Comparison of ENCODE assay signal across 8 cellular contexts in the genomic region with DNA sequence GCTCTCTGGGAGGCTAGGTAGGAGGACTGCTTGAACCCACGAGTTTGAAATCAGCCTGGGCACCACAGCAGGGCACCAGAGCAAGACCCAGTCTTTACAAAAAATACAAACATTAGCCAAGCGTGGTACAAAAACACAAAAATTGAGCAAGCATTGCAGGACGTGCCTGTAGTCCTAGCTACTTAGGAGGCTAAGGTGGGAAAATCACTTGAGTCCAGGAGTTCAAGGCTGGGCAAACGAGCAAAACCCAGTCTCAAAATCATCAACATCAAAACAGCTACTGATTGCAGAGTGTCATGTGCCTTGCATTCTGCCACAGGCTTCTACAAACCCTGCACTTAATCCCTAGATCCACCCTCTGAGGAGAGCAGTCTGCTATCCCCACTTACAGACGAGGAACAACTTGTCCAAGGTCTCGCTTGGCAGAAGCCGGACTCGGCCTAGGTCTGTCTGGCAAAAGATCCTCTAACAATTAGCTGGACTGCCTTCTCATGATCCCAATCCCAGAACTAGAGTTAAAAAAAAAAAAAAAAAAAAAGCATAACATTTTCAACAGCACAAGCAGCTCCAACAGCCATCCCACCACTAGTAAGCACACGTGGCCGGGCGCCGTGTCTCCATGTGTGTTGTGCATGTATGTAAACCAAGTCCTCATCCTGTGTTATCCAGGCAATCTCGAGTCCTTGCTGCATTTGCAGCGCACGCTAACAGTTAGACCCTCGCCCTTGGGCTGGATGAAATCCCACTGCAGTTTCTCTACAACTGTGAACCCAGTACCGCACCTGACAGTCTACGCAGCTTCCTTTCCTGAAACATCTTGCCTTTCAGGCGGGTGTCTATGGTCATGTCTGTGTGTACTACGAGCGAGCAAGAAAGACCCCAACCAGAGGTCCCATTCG. TPM values are rescaled to one million over a fixed set of nuclear protein-coding genes. Genes with fewer than 3 reads are reported as not detected.
DNase-seq lines count a peak whose midpoint lies in the region; ATAC-seq, FAIRE-seq and TF ChIP-seq lines count a peak whose summit lies in the region.

No MANE protein-coding gene starts in this region.

- no peaks in the 10 kb centered on the region for H3K9me3 Mint-ChIP-seq in MCF 10A (ENCODE audit: unreplicated experiment)

- no peaks in the 10 kb centered on the region for H3K27me3 ChIP-seq in ACC112 (ENCODE audit: insufficient read depth, low read length)
- no peaks in the 10 kb centered on the region for H3K27me3 ChIP-seq in KMS-11 (ENCODE audit: insufficient read depth, low read depth)
- H3K27me3 ChIP-seq in mucosa of stomach (ENCODE audit: control insufficient read depth, insufficient read depth, low read length), result no peaks in the 10 kb centered on the region

- no peak overlapping the region for H3K27ac ChIP-seq in ACC112 (ENCODE audit: low read depth, low read length)
- H3K27ac ChIP-seq in KMS-11, result no peak overlapping the region

- H3K9me3 ChIP-seq in mucosa of stomach (ENCODE audit: control insufficient read depth, low read length), result no peaks in the 10 kb centered on the region

- peak overlapping the region; percentile 92 for H3K27ac Mint-ChIP-seq in MCF 10A (ENCODE audit: low read depth, unreplicated experiment)

- H3K4me3 ChIP-seq in ACC112 (ENCODE audit: low read depth, low read length), result peak overlapping the region; percentile 87
- H3K4me3 ChIP-seq in KMS-11 (IDR thresholded peaks at IDR 0.05; ENCODE audit: insufficient read depth, low read depth, low read length), result no peak overlapping the region
- peak overlapping the region; percentile 78 for H3K4me3 ChIP-seq in mucosa of stomach (ENCODE audit: low read length)

- CTCF ChIA-PET in MCF 10A (lab: Yijun Ruan, JAX), result interaction anchor here (1.1 to 1.6 kb wide), 4 partner anchors 24 to 116 kb away, joined by 3 to 6 read pairs (median 4); a partner anchor contains a TSS

- no peak overlapping the region for H3K9ac ChIP-seq in KMS-11
- peak overlapping the region; percentile 89 for H3K9ac ChIP-seq in mucosa of stomach (ENCODE audit: low read length)

- no peak for TF ChIP-seq CTCF in KMS-11 (conservative IDR thresholded peaks at IDR 0.05; ENCODE audit: low read depth, low read length)
- TF ChIP-seq CTCF in MCF 10A (IDR thresholded peaks at IDR 0.05; ENCODE audit: unreplicated experiment), result no peak

- DNase-seq in MCF 10A (ENCODE audit: unreplicated experiment) (no peak), urothelium cell line (ENCODE audit: low spot score) (no peak), NCI-H2107 treated with DMSO at 0.1 percent for 48 hours (lab: John Stamatoyannopoulos, UW; ENCODE audit: unreplicated experiment) (no peak)
- no peak for DNase-seq in activated CD4-positive, CD25-positive, alpha-beta regulatory T cell treated with anti-CD3 and anti-CD28 coated beads, Interleukin-2, amount 50 U/mL, for 72 hours

- H3K36me3 ChIP-seq in ACC112 (ENCODE audit: insufficient read depth, low read length) (no peaks in the 10 kb centered on the region), KMS-11 (ENCODE audit: insufficient read depth) (no peaks in the 10 kb centered on the region), mucosa of stomach (ENCODE audit: control insufficient read depth, insufficient read depth, low read length) (no peaks in the 10 kb centered on the region)

- intact Hi-C loops in MCF 10A (cut with micrococcal nuclease), result loop anchor here (5.0 kb wide), 1 partner anchor 90 kb away; a partner anchor contains a TSS

- H3K27me3 Mint-ChIP-seq in MCF 10A (ENCODE audit: insufficient read depth, unreplicated experiment), result no peaks in the 10 kb centered on the region

- peak overlapping the region; percentile 88 for H3K4me3 Mint-ChIP-seq in MCF 10A (ENCODE audit: unreplicated experiment)

- H3K4me1 ChIP-seq in ACC112 (ENCODE audit: control insufficient read depth, insufficient read depth, low read length, unreplicated experiment) (peaks cover 14% of the 10 kb centered on the region), KMS-11 (ENCODE audit: low read depth, poor library complexity, severe bottlenecking) (peaks cover 31% of the 10 kb centered on the region), mucosa of stomach (ENCODE audit: control insufficient read depth, insufficient read depth, low read length) (peaks cover 55% of the 10 kb centered on the region)

- peak overlapping the region; percentile 98 for H3K4me2 ChIP-seq in KMS-11

- POLR2A ChIA-PET in MCF 10A (lab: Yijun Ruan, JAX), result interaction anchor here (0.6 to 3.3 kb wide), 9 partner anchors 9 to 1343 kb away, joined by 3 to 16 read pairs (median 4); a partner anchor contains a TSS

- H4K20me1 ChIP-seq in KMS-11 (ENCODE audit: insufficient read depth), result peaks cover 26% of the 10 kb centered on the region

- no peak for FAIRE-seq in urothelium cell line (lab: Jason Lieb, UNC)

- ATAC-seq in GM19035 (IDR thresholded peaks at IDR 0.05; ENCODE audit: unreplicated experiment), result no peak

- H3K79me2 ChIP-seq in ACC112 (ENCODE audit: control insufficient read depth, insufficient read depth, low read length, unreplicated experiment) (peaks cover 66% of the 10 kb centered on the region), KMS-11 (ENCODE audit: insufficient read depth, low read depth) (peaks cover 64% of the 10 kb centered on the region)

- BruUV-seq in MCF 10A (replicated peaks; lab: Mats Ljungman, UMichigan), result TSS peak; percentile 29

- H2AFZ ChIP-seq in ACC112 (ENCODE audit: low read length, unreplicated experiment), result no peak overlapping the region
- H2AFZ ChIP-seq in KMS-11 (ENCODE audit: low read depth), result no peak overlapping the region

- peaks cover 25% of the 10 kb centered on the region for H3K36me3 Mint-ChIP-seq in MCF 10A (ENCODE audit: insufficient read depth, unreplicated experiment)

- H3K4me1 Mint-ChIP-seq in MCF 10A (ENCODE audit: insufficient read depth, unreplicated experiment), result peaks cover 36% of the 10 kb centered on the region

RNA-seq across cellular contexts. Expression of a gene that starts 2.0 kb away (rescaled TPM):
- 70.6 and 78.9 TPM in 2 replicates for total RNA-seq in MCF 10A (2022)

RNA-seq across cellular contexts. Expression of a gene that starts 23.1 kb away (rescaled TPM):
- 49.2 and 53.1 TPM in 2 replicates for total RNA-seq in MCF 10A (2022)

RNA-seq across cellular contexts. Expression of a gene that starts 27.0 kb away (rescaled TPM):
- total RNA-seq in MCF 10A (2022), result 3.8 and 5.1 TPM in 2 replicates

RNA-seq across cellular contexts. Expression of a gene that starts 28.2 kb away (rescaled TPM):
- total RNA-seq in MCF 10A (2022), result 4.2 and 4.7 TPM in 2 replicates

RNA-seq across cellular contexts. Expression of a gene that starts 47.5 kb away (rescaled TPM):
- total RNA-seq in MCF 10A (2022), result 0.56 and 2.3 TPM in 2 replicates
